ENCODE assay signal across 2 cellular contexts in genomic region chr5:162512935-162513575, GRCh38.
TF ChIP-seq lines count a peak whose summit lies in the region.

No MANE protein-coding gene starts in this region.

TF ChIP-seq in HEK293, 187 proteins besides CTCF, POLR2A, EP300 and RAD21 (continued from another document):
- TF ChIP-seq, protein P1, sequence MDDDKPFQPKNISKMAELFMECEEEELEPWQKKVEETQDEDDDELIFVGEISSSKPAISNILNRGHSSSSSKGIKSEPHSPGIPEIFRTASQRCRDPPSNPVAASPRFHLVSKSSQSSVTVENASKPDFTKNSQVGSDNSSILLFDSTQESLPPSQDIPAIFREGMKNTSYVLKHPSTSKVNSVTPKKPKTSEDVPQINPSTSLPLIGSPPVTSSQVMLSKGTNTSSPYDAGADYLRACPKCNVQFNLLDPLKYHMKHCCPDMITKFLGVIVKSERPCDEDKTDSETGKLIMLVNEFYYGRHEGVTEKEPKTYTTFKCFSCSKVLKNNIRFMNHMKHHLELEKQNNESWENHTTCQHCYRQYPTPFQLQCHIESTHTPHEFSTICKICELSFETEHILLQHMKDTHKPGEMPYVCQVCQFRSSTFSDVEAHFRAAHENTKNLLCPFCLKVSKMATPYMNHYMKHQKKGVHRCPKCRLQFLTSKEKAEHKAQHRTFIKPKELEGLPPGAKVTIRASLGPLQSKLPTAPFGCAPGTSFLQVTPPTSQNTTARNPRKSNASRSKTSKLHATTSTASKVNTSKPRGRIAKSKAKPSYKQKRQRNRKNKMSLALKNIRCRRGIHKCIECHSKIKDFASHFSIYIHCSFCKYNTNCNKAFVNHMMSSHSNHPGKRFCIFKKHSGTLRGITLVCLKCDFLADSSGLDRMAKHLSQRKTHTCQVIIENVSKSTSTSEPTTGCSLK (tag by site-specific recombination; IDR thresholded peaks at IDR 0.05): no peak
- peak; percentile 80 for TF ChIP-seq PRDM1 (tag by site-specific recombination; IDR thresholded peaks at IDR 0.05)
- no peak for TF ChIP-seq ZNF26 (tag by site-specific recombination; IDR thresholded peaks at IDR 0.05)
- TF ChIP-seq ZNF768 (tag by site-specific recombination; IDR thresholded peaks at IDR 0.05): no peak
- no peak for TF ChIP-seq ZNF624 (tag by site-specific recombination; IDR thresholded peaks at IDR 0.05)
- TF ChIP-seq ZNF37A (tag by site-specific recombination; IDR thresholded peaks at IDR 0.05): no peak
- TF ChIP-seq, protein P2, sequence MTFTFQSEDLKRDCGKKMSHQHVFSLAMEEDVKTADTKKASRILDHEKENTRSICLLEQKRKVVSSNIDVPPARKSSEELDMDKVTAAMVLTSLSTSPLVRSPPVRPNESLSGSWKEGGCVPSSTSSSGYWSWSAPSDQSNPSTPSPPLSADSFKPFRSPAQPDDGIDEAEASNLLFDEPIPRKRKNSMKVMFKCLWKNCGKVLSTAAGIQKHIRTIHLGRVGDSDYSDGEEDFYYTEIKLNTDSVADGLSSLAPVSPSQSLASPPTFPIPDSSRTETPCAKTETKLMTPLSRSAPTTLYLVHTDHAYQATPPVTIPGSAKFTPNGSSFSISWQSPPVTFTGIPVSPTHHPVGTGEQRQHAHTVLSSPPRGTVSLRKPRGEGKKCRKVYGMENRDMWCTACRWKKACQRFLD (tag by site-specific recombination; IDR thresholded peaks at IDR 0.05): no peak

TF ChIP-seq in SK-N-SH, 30 proteins besides CTCF, POLR2A, EP300 and RAD21 (continued from another document):
- no peak for TF ChIP-seq REST (IDR thresholded peaks at IDR 0.05; ENCODE audit: low read depth, low read length)
- TF ChIP-seq TCF12 (IDR thresholded peaks at IDR 0.05): no peak
